Comparison of ENCODE assay signal across 8 cellular contexts in genomic region chr3:9976736-9977709, GRCh38.
DNase-seq lines count a peak whose midpoint lies in the region; ATAC-seq and TF ChIP-seq lines count a peak whose summit lies in the region.

No MANE protein-coding gene starts in this region.

- H3K36me3 Mint-ChIP-seq in nephron progenitor cell (ENCODE audit: low read depth): peaks cover 49% of the 10 kb centered on the region

- TF ChIP-seq CTCF in nephron progenitor cell (IDR thresholded peaks at IDR 0.05) (no peak), GM10266 (IDR thresholded peaks at IDR 0.05; ENCODE audit: control insufficient read depth, insufficient read depth, low read depth, missing control alignments) (no peak)

- peak; percentile 93 for DNase-seq in AG08395 (ENCODE audit: low spot score)
- peak; percentile 97 for DNase-seq in HS-5 (ENCODE audit: low read depth)
- peak; percentile 84 to 98 for DNase-seq in SW 1271 (lab: John Stamatoyannopoulos, UW)
- DNase-seq in fibroblast of gingiva (ENCODE audit: low read depth): peak; percentile 99
- DNase-seq in nephron progenitor cell: no peak
- DNase-seq in GM10266 (ENCODE audit: extremely low spot score): no peak

- peaks cover 16% of the 10 kb centered on the region for H3K4me1 Mint-ChIP-seq in nephron progenitor cell

- peak overlapping the region; percentile 92 for H3K27ac Mint-ChIP-seq in nephron progenitor cell

- no peaks in the 10 kb centered on the region for H3K27me3 Mint-ChIP-seq in nephron progenitor cell (ENCODE audit: low read depth, poor library complexity)

- ATAC-seq in HG03025 (IDR thresholded peaks at IDR 0.05; ENCODE audit: low FRiP score, unreplicated experiment) (no peak), GM18907 (IDR thresholded peaks at IDR 0.05; ENCODE audit: unreplicated experiment) (no peak)

- no peak overlapping the region for H3K4me3 Mint-ChIP-seq in nephron progenitor cell

- no peaks in the 10 kb centered on the region for H3K9me3 Mint-ChIP-seq in nephron progenitor cell

Comparison
In these comparisons a context has a peak if more than half of its experiments do, and no peak if none do; other contexts are left out.
1. DNase-seq: peak in AG08395 (single experiment), HS-5 (single experiment), SW 1271 (2 of 2) and fibroblast of gingiva (single experiment); none in nephron progenitor cell (single experiment) and GM10266 (single experiment).